Comparison of ENCODE assay signal across 32 cellular contexts in genomic region chr2:202049092-202049728, GRCh38. TPM values are rescaled to one million over a fixed set of nuclear protein-coding genes. Genes with fewer than 3 reads are reported as not detected.
"Had no signal": no experiment of that assay in that cellular context is flagged by ENCODE, and none has a peak within 500 bp of the region (broad histone marks: within the 10 kb centered on the region; RNA-seq: fewer than 3 reads in every experiment).

No MANE protein-coding gene starts in this region.

- H3K4me1 ChIP-seq: pancreas, spleen, stomach, testis, transverse colon, upper lobe of right lung, uterus had no signal

- H3K27ac Mint-ChIP-seq: naive thymus-derived CD4-positive, alpha-beta T cell; natural killer cell; stimulated activated memory B cell treated with anti-CD40 and anti-IgM and Interleukin-4, amounts not matched to agents 10 μg/mL and 1 μg/mL and 100 μg/mL, for 72 hours; type B pancreatic cell had no signal

- H3K9me3 Mint-ChIP-seq: natural killer cell; nephron; stimulated activated memory B cell treated with anti-CD40 and anti-IgM and Interleukin-4, amounts not matched to agents 10 μg/mL and 1 μg/mL and 100 μg/mL, for 72 hours; type B pancreatic cell had no signal

- H3K4me2 ChIP-seq: smooth muscle cell had no signal

- H3K4me1 Mint-ChIP-seq: naive thymus-derived CD4-positive, alpha-beta T cell; natural killer cell; stimulated activated memory B cell treated with anti-CD40 and anti-IgM and Interleukin-4, amounts not matched to agents 10 μg/mL and 1 μg/mL and 100 μg/mL, for 72 hours had no signal

- H3K4me3 ChIP-seq: pancreas, psoas muscle, skin epidermis, smooth muscle cell, spleen, stomach, suprapubic skin, testis, tibial artery, transverse colon, upper lobe of right lung, uterus had no signal

- H3K36me3 ChIP-seq: neutrophil, pancreas, spleen, stomach, suprapubic skin, tibial artery, transverse colon, upper lobe of right lung, uterus had no signal

- DNase-seq: naive thymus-derived CD4-positive, alpha-beta T cell; natural killer cell; nucleus accumbens; pancreas; psoas muscle; spleen; stimulated activated CD4-positive, alpha-beta T cell treated with anti-CD3 and anti-CD28 coated beads, Interleukin-12 subunit alpha, Interleukin-12 subunit beta, amount 100 ng/mL, for 4 hours; stimulated activated CD4-positive, alpha-beta T cell treated with anti-CD3 and anti-CD28 coated beads, Interleukin-1b, Interleukin-23, amount 100 ng/mL, for 48 hours; stimulated activated CD4-positive, alpha-beta T cell treated with anti-CD3 and anti-CD28 coated beads, Interleukin-4, amount 100 ng/mL, for 1 hour; stimulated activated CD4-positive, alpha-beta T cell treated with anti-CD3 and anti-CD28 coated beads, Interleukin-4, amount 100 ng/mL, for 4 hours; stimulated activated CD8-positive, alpha-beta memory T cell treated with anti-CD3 and anti-CD28 coated beads, Interleukin-4, amount 100 ng/mL, for 48 hours; stimulated activated naive CD4-positive, alpha-beta T cell treated with Interleukin-2 at 50 U/mL for 16 hours; stomach; testis; tibial artery; transverse colon; upper lobe of right lung; uterus had no signal

- ATAC-seq: naive thymus-derived CD4-positive, alpha-beta T cell; natural killer cell; pancreas; psoas muscle; sciatic nerve; stimulated activated memory B cell treated with anti-CD40 and anti-IgM and Interleukin-4, amounts not matched to agents 10 μg/mL and 1 μg/mL and 100 μg/mL, for 72 hours; upper lobe of right lung had no signal

- FAIRE-seq: pancreas had no signal

- H3K27ac ChIP-seq: neutrophil, pancreas, psoas muscle, skin epidermis, spleen, stomach, suprapubic skin, testis, tibial artery, transverse colon, upper lobe of right lung, uterus had no signal

- H3K4me3 Mint-ChIP-seq: naive thymus-derived CD4-positive, alpha-beta T cell; natural killer cell; nephron; stimulated activated memory B cell treated with anti-CD40 and anti-IgM and Interleukin-4, amounts not matched to agents 10 μg/mL and 1 μg/mL and 100 μg/mL, for 72 hours; type B pancreatic cell had no signal

- H3K36me3 Mint-ChIP-seq: naive thymus-derived CD4-positive, alpha-beta T cell; natural killer cell; stimulated activated memory B cell treated with anti-CD40 and anti-IgM and Interleukin-4, amounts not matched to agents 10 μg/mL and 1 μg/mL and 100 μg/mL, for 72 hours; type B pancreatic cell had no signal

- H3K27me3 ChIP-seq: pancreas, suprapubic skin, testis, tibial artery, transverse colon, upper lobe of right lung, uterus had no signal

- H3K9me3 ChIP-seq: neutrophil, pancreas, psoas muscle, spleen, stomach, suprapubic skin, testis, tibial artery, transverse colon, upper lobe of right lung, uterus had no signal

RNA-seq across cellular contexts. Expression of gene KIAA2012, which starts 23.8 kb away (rescaled TPM):
- total RNA-seq: naive thymus-derived CD4-positive, alpha-beta T cell; natural killer cell; osteocyte; pancreas; posterior vena cava; renal cortical epithelial cell; right cardiac atrium; sciatic nerve; smooth muscle cell; spleen; subcutaneous adipose tissue; transverse colon; upper lobe of right lung had no signal
- polyA plus RNA-seq: naive thymus-derived CD4-positive, alpha-beta T cell; neural cell; right cardiac atrium; smooth muscle cell; spleen had no signal
